In the genomic region with DNA sequence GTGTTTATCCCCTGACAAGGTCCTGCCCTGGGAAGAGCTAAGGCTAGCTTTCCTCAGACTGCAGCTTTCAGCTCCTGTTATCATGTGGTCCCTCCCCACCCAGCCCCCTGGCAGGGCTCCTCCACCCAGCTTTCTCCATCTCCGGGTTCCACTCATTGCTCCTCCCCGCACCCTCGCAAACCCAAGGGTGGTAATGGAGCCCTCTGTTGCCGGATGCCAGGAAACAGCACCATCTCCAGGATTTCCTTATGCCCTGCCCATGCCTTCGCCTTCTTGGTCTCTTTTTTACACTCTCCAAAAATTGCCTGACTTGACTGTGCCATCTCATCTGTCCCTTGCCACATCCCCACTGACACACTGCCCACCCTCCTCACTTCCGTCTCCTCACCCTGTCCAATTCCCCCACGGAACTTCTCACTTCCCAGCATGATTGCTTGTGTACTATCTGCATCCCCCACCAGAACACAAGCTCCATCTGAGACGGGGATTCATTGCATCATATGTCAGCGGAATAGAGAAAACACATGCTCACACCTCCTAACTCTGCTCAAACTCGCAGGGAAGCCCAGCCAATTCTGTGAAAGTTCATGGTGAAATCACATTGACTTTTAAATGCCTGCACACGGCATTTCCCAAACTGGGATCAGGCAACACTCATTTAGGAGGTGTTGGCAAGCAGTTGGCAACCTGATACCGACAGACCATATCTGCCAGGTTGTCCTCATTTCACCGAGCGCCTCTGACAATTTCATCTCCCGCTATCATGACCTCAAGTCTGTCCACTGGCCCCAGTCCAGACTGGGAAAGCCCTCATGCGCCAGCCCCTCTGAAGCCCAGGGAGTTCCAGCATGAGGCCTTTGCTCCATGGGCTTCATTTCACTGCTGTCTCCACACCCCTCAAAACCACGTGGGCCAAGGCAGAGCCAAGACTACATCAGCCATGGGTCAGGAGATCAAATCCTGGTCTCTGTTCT, we compare ENCODE assay signal across 9 cellular contexts.
DNase-seq lines count a peak whose midpoint lies in the region; TF ChIP-seq lines count a peak whose summit lies in the region.
"Had no signal": no experiment of that assay in that cellular context is flagged by ENCODE, and none has a peak within 500 bp of the region (broad histone marks: within the 10 kb centered on the region; RNA-seq: fewer than 3 reads in every experiment).

No MANE protein-coding gene starts in this region.

- H3K4me3 ChIP-seq in LNCaP clone FGC (ENCODE audit: low read depth, low read length) (no peak overlapping the region), tibial artery (no peak overlapping the region)

- H3K27me3 ChIP-seq in tibial artery, result peaks cover 0 to 66% of the 10 kb centered on the region in 2 donors

- no peaks in the 10 kb centered on the region for H3K4me1 ChIP-seq in tibial artery

- intact Hi-C loops in tibial artery (cut with DNase I; ENCODE audit: low total_unique reads), result no loop called here

- DNase-seq in LNCaP clone FGC (ENCODE audit: low read depth) (peak; percentile 58), cerebellar cortex (ENCODE audit: low spot score) (peak; percentile 1), islet precursor cell (peak; percentile 36), tibial artery (peak; percentile 71 to 78), SIG-M5 (lab: John Stamatoyannopoulos, UW) (no peak), H4 (ENCODE audit: low spot score) (no peak), NCI-H2107 treated with DMSO at 0.1 percent for 48 hours (lab: John Stamatoyannopoulos, UW; ENCODE audit: unreplicated experiment) (no peak)
- DNase-seq in stimulated activated CD4-positive, alpha-beta T cell treated with anti-CD3 and anti-CD28 coated beads, Interleukin-2, amount 100 ng/mL, for 24 hours, result no peak
- DNase-seq: nucleus accumbens had no signal

- no peaks in the 10 kb centered on the region for H3K9me3 ChIP-seq in tibial artery

- no peak for TF ChIP-seq CTCF in LNCaP clone FGC (IDR thresholded peaks at IDR 0.05; ENCODE audit: control insufficient read depth, extremely low read depth, insufficient read depth)
- no peak for TF ChIP-seq CTCF in tibial artery (IDR thresholded peaks at IDR 0.05)

- H3K27ac ChIP-seq in tibial artery, result no peak overlapping the region

- no peaks in the 10 kb centered on the region for H3K36me3 ChIP-seq in tibial artery

Comparison
In these comparisons a context has a peak if more than half of its experiments do, and no peak if none do; other contexts are left out.
1. DNase-seq: peak in LNCaP clone FGC (single experiment), cerebellar cortex (single experiment), islet precursor cell (single experiment) and tibial artery (2 of 2); none in SIG-M5 (single experiment), H4 (single experiment), NCI-H2107 treated with DMSO at 0.1 percent for 48 hours (single experiment) and stimulated activated CD4-positive, alpha-beta T cell treated with anti-CD3 and anti-CD28 coated beads, Interleukin-2, amount 100 ng/mL, for 24 hours (0 of 2).